In the genomic region with DNA sequence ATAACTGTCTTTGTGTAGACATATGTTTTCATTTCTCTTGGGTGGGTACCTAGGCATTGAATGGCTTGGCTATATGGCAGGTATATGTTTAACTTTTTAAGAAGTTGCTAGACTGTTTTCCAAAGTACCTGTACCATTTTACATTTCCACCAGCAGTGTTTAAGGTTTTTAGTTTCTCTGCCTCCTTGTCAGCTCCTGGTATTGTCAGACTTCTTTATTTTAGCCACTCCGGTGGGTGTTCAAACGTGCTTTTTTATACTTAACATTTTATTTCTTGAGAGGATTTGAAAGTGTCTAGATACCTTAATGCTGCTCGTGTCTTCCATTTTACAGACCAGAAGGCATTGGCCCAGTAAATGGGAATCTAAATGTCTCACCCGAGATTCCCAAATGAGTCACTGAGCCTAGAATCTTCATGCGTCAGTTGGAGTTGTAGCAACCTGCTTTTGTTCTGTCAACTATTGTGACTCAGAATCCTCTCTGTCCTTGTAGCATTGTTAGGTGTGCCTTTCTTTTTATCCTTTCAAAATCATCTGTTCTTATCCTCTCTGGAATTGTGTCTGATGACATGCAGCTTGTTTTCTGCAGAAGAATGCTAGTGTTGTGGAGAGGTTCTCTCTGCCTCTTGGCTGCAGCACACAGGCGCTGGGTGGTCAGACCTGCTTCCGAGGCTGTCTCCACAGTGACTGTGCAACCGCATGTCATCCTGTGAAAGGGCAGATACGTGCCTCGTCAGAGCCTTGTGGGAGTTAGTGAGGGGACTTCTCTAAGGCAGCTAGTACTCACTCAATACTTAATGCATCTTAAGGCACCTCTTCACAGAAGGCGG, we compare ENCODE assay signal across 9 cellular contexts.
A peak's percentile ranks its signal among the peaks of the same experiment; 100 is the strongest.
DNase-seq lines count a peak whose midpoint lies in the region; ATAC-seq and TF ChIP-seq lines count a peak whose summit lies in the region.
"Had no signal": no experiment of that assay in that cellular context is flagged by ENCODE, and none has a peak within 500 bp of the region (broad histone marks: within the 10 kb centered on the region; RNA-seq: fewer than 3 reads in every experiment).

No MANE protein-coding gene starts in this region.

- intact Hi-C loops in body of pancreas (cut with DNase I): no loop called here

- DNase-seq in body of pancreas: peak in 3 of 4 donors; percentile 48 to 59 (median 58)
- no peak for DNase-seq in left lobe of liver (ENCODE audit: low spot score)
- no peak for DNase-seq in glutamatergic neuron
- DNase-seq in NCI-H2227 treated with DMSO at 0.1 percent for 48 hours (lab: John Stamatoyannopoulos, UW): no peak
- DNase-seq in NOMO-1 (lab: John Stamatoyannopoulos, UW; ENCODE audit: unreplicated experiment in 2 of 2): no peak

- no peaks in the 10 kb centered on the region for H3K36me3 Mint-ChIP-seq in glutamatergic neuron (ENCODE audit: unreplicated experiment)

- H3K9me3 ChIP-seq in body of pancreas: no peaks in the 10 kb centered on the region

- peaks cover 2% of the 10 kb centered on the region for H3K9me3 Mint-ChIP-seq in glutamatergic neuron (ENCODE audit: unreplicated experiment)
- H3K9me3 Mint-ChIP-seq: activated T-helper 2 cell treated with anti-CD3 and anti-CD28 coated beads, Interferon-gamma antibody, Interleukin-2, Interleukin-4, amounts not matched to agents 10 μg/mL and 5 μg/mL and 100 μg/mL, durations not matched to agents 14 hours and 24 hours and 36 hours had no signal

- H3K4me1 ChIP-seq in body of pancreas: peaks cover 82% of the 10 kb centered on the region

- H3K27ac ChIP-seq in body of pancreas (peak overlapping the region; percentile 56 to 96 (median 92)), temporal lobe (ENCODE audit: low read depth, low read length) (peak overlapping the region; percentile 54)

- no peaks in the 10 kb centered on the region for H3K27me3 Mint-ChIP-seq in glutamatergic neuron (ENCODE audit: unreplicated experiment)

- no peak overlapping the region for H3K27ac Mint-ChIP-seq in glutamatergic neuron (ENCODE audit: unreplicated experiment)
- H3K27ac Mint-ChIP-seq: activated T-helper 2 cell treated with anti-CD3 and anti-CD28 coated beads, Interferon-gamma antibody, Interleukin-2, Interleukin-4, amounts not matched to agents 10 μg/mL and 5 μg/mL and 100 μg/mL, durations not matched to agents 14 hours and 24 hours and 36 hours had no signal

- peaks cover 0 to 8% of the 10 kb centered on the region in 2 donors for H3K36me3 ChIP-seq in body of pancreas (replicated peaks in 1 of 2; ENCODE audit: insufficient read depth in 1 of 2, low read depth in 2 of 2)

- no peaks in the 10 kb centered on the region for H3K27me3 ChIP-seq in body of pancreas

- ATAC-seq in HG02852 (IDR thresholded peaks at IDR 0.05; ENCODE audit: unreplicated experiment): peak; percentile 64
- ATAC-seq in body of pancreas: peak; percentile 63
- peak; percentile 29 for ATAC-seq in left lobe of liver
- no peak for ATAC-seq in HG03175 (IDR thresholded peaks at IDR 0.05; ENCODE audit: unreplicated experiment)

- no peak overlapping the region for H3K4me3 ChIP-seq in body of pancreas

- H3K4me1 Mint-ChIP-seq in glutamatergic neuron (ENCODE audit: low read depth, unreplicated experiment): peaks cover under 1% of the 10 kb centered on the region

- WGBS in body of pancreas, 2 donors: 34 to 35% methylated on average over 11 of the region's 11 CpGs

- peak in 2 of 3 donors; percentile 11 to 14 for TF ChIP-seq POLR2A in body of pancreas (IDR thresholded peaks at IDR 0.05)

- H3K4me3 Mint-ChIP-seq in glutamatergic neuron (ENCODE audit: unreplicated experiment): no peak overlapping the region

- TF ChIP-seq CTCF in body of pancreas (IDR thresholded peaks at IDR 0.05) (no peak), glutamatergic neuron (IDR thresholded peaks at IDR 0.05; ENCODE audit: partially characterized antibody, unreplicated experiment) (no peak)

Comparison
In these comparisons a context has a peak if more than half of its experiments do, and no peak if none do; other contexts are left out.
1. DNase-seq: peak in body of pancreas (3 of 4); none in left lobe of liver (single experiment), glutamatergic neuron (single experiment), NCI-H2227 treated with DMSO at 0.1 percent for 48 hours (single experiment) and NOMO-1 (0 of 2).